11 cellular contexts compared by ENCODE assay signal in genomic region chr2:149741646-149742045, GRCh38.
A peak's percentile ranks its signal among the peaks of the same experiment; 100 is the strongest.
DNase-seq lines count a peak whose midpoint lies in the region; ATAC-seq and TF ChIP-seq lines count a peak whose summit lies in the region.
"Had no signal": no experiment of that assay in that cellular context is flagged by ENCODE, and none has a peak within 500 bp of the region (broad histone marks: within the 10 kb centered on the region; RNA-seq: fewer than 3 reads in every experiment).

No MANE protein-coding gene starts in this region.

- H3K27me3 ChIP-seq in GM23248 (replicated peaks; ENCODE audit: insufficient read depth) (no peaks in the 10 kb centered on the region), smooth muscle cell (ENCODE audit: low read depth) (no peaks in the 10 kb centered on the region)
- H3K27me3 ChIP-seq: ascending aorta had no signal

- H3K4me3 ChIP-seq in GM23248: no peak overlapping the region
- no peak overlapping the region for H3K4me3 ChIP-seq in fibroblast of pulmonary artery (replicated peaks; ENCODE audit: low read depth, low read length)
- H3K4me3 ChIP-seq in smooth muscle cell: no peak overlapping the region
- H3K4me3 ChIP-seq: ascending aorta had no signal

- H3F3A ChIP-seq in GM23248 (ENCODE audit: insufficient read depth) (peaks cover 64% of the 10 kb centered on the region), smooth muscle cell (ENCODE audit: low read depth) (peaks cover 12% of the 10 kb centered on the region)

- H3K9ac ChIP-seq in GM23248 (no peak overlapping the region), smooth muscle cell (ENCODE audit: low read depth) (peak overlapping the region; percentile 32)

- H4K20me1 ChIP-seq in GM23248 (ENCODE audit: insufficient read depth) (no peaks in the 10 kb centered on the region), smooth muscle cell (ENCODE audit: low read depth) (no peaks in the 10 kb centered on the region)

- peak overlapping the region; percentile 40 for H3K4me2 ChIP-seq in GM23248 (ENCODE audit: unreplicated experiment)
- H3K4me2 ChIP-seq in smooth muscle cell: peak overlapping the region; percentile 33

- TF ChIP-seq CTCF in fibroblast of pulmonary artery (IDR thresholded peaks at IDR 0.05; ENCODE audit: low read length, missing control alignments) (no peak), smooth muscle cell (IDR thresholded peaks at IDR 0.05; ENCODE audit: borderline replicate concordance, insufficient read depth, poor library complexity, severe bottlenecking) (no peak)

- peak overlapping the region; percentile 8; the same call in 1 of the 2 replicates for H3K27ac ChIP-seq in GM23248
- peak overlapping the region; percentile 87 for H3K27ac ChIP-seq in smooth muscle cell (ENCODE audit: low read depth)
- H3K27ac ChIP-seq: ascending aorta had no signal

- in situ Hi-C loops in GM23248 (cut with MboI): no loop called here

- ATAC-seq in SK-N-SH treated with all-trans-retinoic acid at 6 μM for 48 hours (peak; percentile 28), HG03378 (IDR thresholded peaks at IDR 0.05; ENCODE audit: unreplicated experiment) (no peak)

- H3K4me1 ChIP-seq in GM23248 (ENCODE audit: insufficient read depth) (peaks cover 79% of the 10 kb centered on the region), smooth muscle cell (ENCODE audit: low read depth) (peaks cover 6% of the 10 kb centered on the region)
- H3K4me1 ChIP-seq: ascending aorta had no signal

- H3K79me2 ChIP-seq in GM23248 (ENCODE audit: insufficient read depth) (no peaks in the 10 kb centered on the region), smooth muscle cell (ENCODE audit: low read depth) (no peaks in the 10 kb centered on the region)

- H2AFZ ChIP-seq in GM23248 (no peak overlapping the region), smooth muscle cell (ENCODE audit: low read depth) (no peak overlapping the region)

- WGBS in GM23248 (ENCODE audit: low coverage in 1 of 2, low lambda C conversion rate in 2 of 2, missing lambda C conversion rate in 2 of 2), 2 experiments: 0 to 2% methylated on average over 1 of the region's 1 CpG
- 14% methylated on average over 1 of the region's 1 CpG for WGBS in smooth muscle cell (ENCODE audit: low lambda C conversion rate)

- H3K36me3 ChIP-seq in GM23248 (ENCODE audit: low read depth) (no peaks in the 10 kb centered on the region), smooth muscle cell (ENCODE audit: low read depth) (no peaks in the 10 kb centered on the region)
- H3K36me3 ChIP-seq: ascending aorta had no signal

- no peaks in the 10 kb centered on the region for H3K9me2 ChIP-seq in GM23248 (ENCODE audit: insufficient read depth)

- DNase-seq in GM23248 (peak; percentile 86), fibroblast of pulmonary artery (ENCODE audit: low read depth) (peak; percentile 86), smooth muscle cell (lab: John Stamatoyannopoulos, UW; ENCODE audit: unreplicated experiment) (no peak), DMS 273 (lab: John Stamatoyannopoulos, UW; ENCODE audit: unreplicated experiment) (no peak)
- DNase-seq in stimulated activated CD4-positive, alpha-beta T cell treated with anti-CD3 and anti-CD28 coated beads, Interleukin-4, amount 100 ng/mL, for 24 hours: no peak
- DNase-seq: activated CD4-positive, alpha-beta T cell treated with anti-CD3 and anti-CD28 coated beads, Interleukin-2, amount 10 ng/mL, durations not matched to agents 7 days and 5 days; COR-L47; NCI-H2171 treated with DMSO at 0.1 percent for 48 hours had no signal

- H3K9me3 ChIP-seq in GM23248 (ENCODE audit: low read depth) (no peaks in the 10 kb centered on the region), smooth muscle cell (replicated peaks; ENCODE audit: low read depth) (no peaks in the 10 kb centered on the region)
- H3K9me3 ChIP-seq: ascending aorta had no signal

TF ChIP-seq in SK-N-SH treated with all-trans-retinoic acid at 6 μM for 48 hours, 23 proteins besides CTCF, POLR2A, EP300 and RAD21:
- TF ChIP-seq ARNTL (CRISPR knock-in tag; IDR thresholded peaks at IDR 0.05; ENCODE audit: borderline replicate concordance, low read depth): no peak
- no peak for TF ChIP-seq ZFP30 (CRISPR knock-in tag; IDR thresholded peaks at IDR 0.05)
- TF ChIP-seq ISL1 (CRISPR knock-in tag; IDR thresholded peaks at IDR 0.05): peak; percentile 34; the same call in 1 of the 2 replicates
- TF ChIP-seq ZNF565 (CRISPR knock-in tag; conservative IDR thresholded peaks at IDR 0.05; ENCODE audit: low read depth): no peak

Comparison
In these comparisons a context has a peak if more than half of its experiments do, and no peak if none do; other contexts are left out.
1. DNase-seq: peak in GM23248 (single experiment) and fibroblast of pulmonary artery (single experiment); none in smooth muscle cell (single experiment), DMS 273 (single experiment) and stimulated activated CD4-positive, alpha-beta T cell treated with anti-CD3 and anti-CD28 coated beads, Interleukin-4, amount 100 ng/mL, for 24 hours (single experiment).